ENCODE assay signal across 1 cellular context in the genomic region with DNA sequence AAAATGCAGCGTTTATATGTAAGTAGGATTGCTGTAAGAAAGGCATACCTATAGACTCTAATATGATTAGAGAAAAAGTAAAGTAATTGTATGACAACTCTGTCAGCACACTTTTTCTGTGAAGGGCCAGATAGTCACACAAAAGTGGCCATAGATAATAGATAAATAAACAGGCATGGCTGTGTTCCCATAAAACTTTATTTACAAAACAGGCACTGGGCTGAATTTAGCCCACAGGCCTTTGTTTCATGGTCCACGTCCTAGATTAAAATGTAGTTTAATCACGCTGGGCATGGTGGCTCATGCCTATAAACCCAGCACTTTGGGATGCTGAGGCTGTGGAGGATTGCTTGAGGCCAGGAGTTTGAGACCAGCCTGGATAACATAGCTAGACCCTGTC.
TF ChIP-seq lines count a peak whose summit lies in the region.

No MANE protein-coding gene starts in this region.

TF ChIP-seq in K562, 482 proteins besides CTCF, POLR2A, EP300 and RAD21 (continued from another document):
- TF ChIP-seq, protein P1, sequence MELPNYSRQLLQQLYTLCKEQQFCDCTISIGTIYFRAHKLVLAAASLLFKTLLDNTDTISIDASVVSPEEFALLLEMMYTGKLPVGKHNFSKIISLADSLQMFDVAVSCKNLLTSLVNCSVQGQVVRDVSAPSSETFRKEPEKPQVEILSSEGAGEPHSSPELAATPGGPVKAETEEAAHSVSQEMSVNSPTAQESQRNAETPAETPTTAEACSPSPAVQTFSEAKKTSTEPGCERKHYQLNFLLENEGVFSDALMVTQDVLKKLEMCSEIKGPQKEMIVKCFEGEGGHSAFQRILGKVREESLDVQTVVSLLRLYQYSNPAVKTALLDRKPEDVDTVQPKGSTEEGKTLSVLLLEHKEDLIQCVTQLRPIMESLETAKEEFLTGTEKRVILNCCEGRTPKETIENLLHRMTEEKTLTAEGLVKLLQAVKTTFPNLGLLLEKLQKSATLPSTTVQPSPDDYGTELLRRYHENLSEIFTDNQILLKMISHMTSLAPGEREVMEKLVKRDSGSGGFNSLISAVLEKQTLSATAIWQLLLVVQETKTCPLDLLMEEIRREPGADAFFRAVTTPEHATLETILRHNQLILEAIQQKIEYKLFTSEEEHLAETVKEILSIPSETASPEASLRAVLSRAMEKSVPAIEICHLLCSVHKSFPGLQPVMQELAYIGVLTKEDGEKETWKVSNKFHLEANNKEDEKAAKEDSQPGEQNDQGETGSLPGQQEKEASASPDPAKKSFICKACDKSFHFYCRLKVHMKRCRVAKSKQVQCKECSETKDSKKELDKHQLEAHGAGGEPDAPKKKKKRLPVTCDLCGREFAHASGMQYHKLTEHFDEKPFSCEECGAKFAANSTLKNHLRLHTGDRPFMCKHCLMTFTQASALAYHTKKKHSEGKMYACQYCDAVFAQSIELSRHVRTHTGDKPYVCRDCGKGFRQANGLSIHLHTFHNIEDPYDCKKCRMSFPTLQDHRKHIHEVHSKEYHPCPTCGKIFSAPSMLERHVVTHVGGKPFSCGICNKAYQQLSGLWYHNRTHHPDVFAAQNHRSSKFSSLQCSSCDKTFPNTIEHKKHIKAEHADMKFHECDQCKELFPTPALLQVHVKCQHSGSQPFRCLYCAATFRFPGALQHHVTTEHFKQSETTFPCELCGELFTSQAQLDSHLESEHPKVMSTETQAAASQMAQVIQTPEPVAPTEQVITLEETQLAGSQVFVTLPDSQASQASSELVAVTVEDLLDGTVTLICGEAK (IDR thresholded peaks at IDR 0.05): peak; percentile 86
- TF ChIP-seq, protein P1 (CRISPR knock-in tag; IDR thresholded peaks at IDR 0.05): peak; percentile 52; the same call in 1 of the 2 replicates
TF ChIP-seq in K562: peak in this region for 1.
